ENCODE assay signal across 8 cellular contexts in genomic region chrX:46574337-46574940, GRCh38. TPM values are rescaled to one million over a fixed set of nuclear protein-coding genes. Genes with fewer than 3 reads are reported as not detected.
A peak's percentile ranks its signal among the peaks of the same experiment; 100 is the strongest.
DNase-seq lines count a peak whose midpoint lies in the region; ATAC-seq and TF ChIP-seq lines count a peak whose summit lies in the region.

No MANE protein-coding gene starts in this region.

- H3K27ac ChIP-seq in SJSA1 (no peak overlapping the region), body of pancreas (peak overlapping the region in 2 of 4 donors; percentile 44 to 47), stomach smooth muscle (ENCODE audit: low read length) (no peak overlapping the region)

- 3% methylated on average over 36 of the region's 79 CpGs; no CpG with 5 or more reads in 1 of the 2 donors for WGBS in body of pancreas, 2 donors

- H3K36me3 ChIP-seq in SJSA1 (no peaks in the 10 kb centered on the region), body of pancreas (replicated peaks in 1 of 2; ENCODE audit: insufficient read depth in 1 of 2, low read depth in 2 of 2) (no peaks in the 10 kb centered on the region), stomach smooth muscle (ENCODE audit: control insufficient read depth in 2 of 2, insufficient read depth in 2 of 2, low read length in 2 of 2) (no peaks in the 10 kb centered on the region)

- intact Hi-C loops in body of pancreas (cut with DNase I) (no loop called here), sciatic nerve (cut with DNase I) (no loop called here)

- no peak overlapping the region for H3K9ac ChIP-seq in stomach smooth muscle (ENCODE audit: low read length in 2 of 2)

- no peak for TF ChIP-seq CTCF in body of pancreas (IDR thresholded peaks at IDR 0.05)

- DNase-seq in ELF-1 (ENCODE audit: low read depth, low spot score) (peak; percentile 67), SJSA1 (ENCODE audit: low read depth in 1 of 2, low spot score in 2 of 2) (peak; percentile 37 to 47), body of pancreas (peak in 1 of 4 donors; percentile 12), left lobe of liver (ENCODE audit: low spot score) (no peak), SKM-1 (lab: John Stamatoyannopoulos, UW; ENCODE audit: unreplicated experiment) (no peak), sciatic nerve (ENCODE audit: low spot score) (no peak)

- ATAC-seq in HG02571 (IDR thresholded peaks at IDR 0.05; ENCODE audit: unreplicated experiment) (peak; percentile 6), body of pancreas (no peak), left lobe of liver (peak; percentile 16), sciatic nerve (no peak)

- peaks cover 51% of the 10 kb centered on the region for H3K4me1 ChIP-seq in SJSA1 (replicated peaks)
- H3K4me1 ChIP-seq in body of pancreas = peaks cover 13% of the 10 kb centered on the region
- H3K4me1 ChIP-seq in stomach smooth muscle (ENCODE audit: control insufficient read depth, insufficient read depth, low read length) = peaks cover 16% of the 10 kb centered on the region

- H3K27me3 ChIP-seq in SJSA1 (replicated peaks) (no peaks in the 10 kb centered on the region), body of pancreas (no peaks in the 10 kb centered on the region), stomach smooth muscle (ENCODE audit: control insufficient read depth in 1 of 2, insufficient read depth in 2 of 2, low read length in 2 of 2) (peaks cover 8 to 16% of the 10 kb centered on the region in 2 donors)

- no peak for TF ChIP-seq POLR2A in body of pancreas (IDR thresholded peaks at IDR 0.05)

- peak overlapping the region; percentile 55 for H3K4me3 ChIP-seq in SJSA1
- H3K4me3 ChIP-seq in body of pancreas = peak overlapping the region; percentile 1 to 22
- peak overlapping the region; percentile 49 to 75 for H3K4me3 ChIP-seq in stomach smooth muscle (ENCODE audit: low read length in 2 of 2)

- H3K9me3 ChIP-seq in SJSA1 (replicated peaks) (no peaks in the 10 kb centered on the region), body of pancreas (no peaks in the 10 kb centered on the region), stomach smooth muscle (ENCODE audit: control insufficient read depth in 2 of 2, low read length in 2 of 2) (no peaks in the 10 kb centered on the region)

RNA-seq across cellular contexts. Expression of gene CHST7, which starts 0.9 kb away (rescaled TPM):
- total RNA-seq in SJSA1 (2014; rRNA removed; shearing (Covaris generic)) = 15.3 and 16.1 TPM in 2 replicates
- total RNA-seq in body of pancreas = 1 to 10 TPM; 7.0 to 9.9 TPM
- total RNA-seq in left lobe of liver = 6.6 TPM
- 7.0 TPM for total RNA-seq in sciatic nerve

RNA-seq across cellular contexts. Expression of gene ZNF674, which starts 29.2 kb away (rescaled TPM):
- 2.6 and 3.5 TPM in 2 replicates for total RNA-seq in SJSA1 (2014; rRNA removed; shearing (Covaris generic))
- total RNA-seq in body of pancreas (10 to 100 TPM in 1 of 2 donors, under 1 TPM in 1; 0.99 to 10.4 TPM), left lobe of liver (1.8 TPM), sciatic nerve (6.6 TPM)

Comparison
In these comparisons a context has a peak if more than half of its experiments do, and no peak if none do; other contexts are left out.
1. DNase-seq: peak in ELF-1 (single experiment) and SJSA1 (2 of 2); none in left lobe of liver (single experiment), SKM-1 (single experiment) and sciatic nerve (single experiment).
2. ATAC-seq: peak in HG02571 (single experiment) and left lobe of liver (single experiment); none in body of pancreas (single experiment) and sciatic nerve (single experiment).
3. H3K4me3 ChIP-seq: peak in every context shown above with its lines; median percentile 62 in stomach smooth muscle; 55 in SJSA1; 12 in body of pancreas.